ENCODE assay signal across 10 cellular contexts in genomic region chr12:96335270-96335669, GRCh38.
DNase-seq lines count a peak whose midpoint lies in the region; ATAC-seq and TF ChIP-seq lines count a peak whose summit lies in the region.
"Had no signal": no experiment of that assay in that cellular context is flagged by ENCODE, and none has a peak within 500 bp of the region (broad histone marks: within the 10 kb centered on the region; RNA-seq: fewer than 3 reads in every experiment).

No MANE protein-coding gene starts in this region.

- DNase-seq in COLO668 (lab: John Stamatoyannopoulos, UW; ENCODE audit: unreplicated experiment) (no peak), T1000 (lab: John Stamatoyannopoulos, UW) (no peak), brain microvascular endothelial cell (no peak), left lobe of liver (ENCODE audit: low spot score) (no peak)
- DNase-seq: activated CD4-positive, alpha-beta T cell treated with anti-CD3 and anti-CD28 coated beads, Interleukin-2, amount 50 U/mL, for 4 hours; kidney glomerular epithelial cell had no signal

- H3K4me3 ChIP-seq in brain microvascular endothelial cell (ENCODE audit: low read depth, low read length): no peak overlapping the region

- TF ChIP-seq CTCF in brain microvascular endothelial cell (IDR thresholded peaks at IDR 0.05; ENCODE audit: low read depth, low read length, missing control alignments): no peak

- in situ Hi-C loops in brain microvascular endothelial cell (cut with HindIII; ENCODE audit: low pct_ligation_motif_present, low sequenced_read_pairs): no loop called here

- peak; percentile 87 for ATAC-seq in GM18858 (IDR thresholded peaks at IDR 0.05; ENCODE audit: unreplicated experiment)
- ATAC-seq in GM21447 (IDR thresholded peaks at IDR 0.05; ENCODE audit: unreplicated experiment): peak; percentile 97
- ATAC-seq in HG03175 (IDR thresholded peaks at IDR 0.05; ENCODE audit: unreplicated experiment): peak; percentile 84
- ATAC-seq in left lobe of liver: no peak

- peak overlapping the region; percentile 32 for H3K27ac ChIP-seq in cingulate gyrus (ENCODE audit: low read depth, low read length)
- H3K27ac ChIP-seq in brain microvascular endothelial cell: no peak overlapping the region

- H3K27me3 ChIP-seq in brain microvascular endothelial cell (replicated peaks): no peaks in the 10 kb centered on the region

- peaks cover 12% of the 10 kb centered on the region for H3K36me3 ChIP-seq in brain microvascular endothelial cell (replicated peaks)
